1 cellular context compared by ENCODE assay signal in the genomic region with DNA sequence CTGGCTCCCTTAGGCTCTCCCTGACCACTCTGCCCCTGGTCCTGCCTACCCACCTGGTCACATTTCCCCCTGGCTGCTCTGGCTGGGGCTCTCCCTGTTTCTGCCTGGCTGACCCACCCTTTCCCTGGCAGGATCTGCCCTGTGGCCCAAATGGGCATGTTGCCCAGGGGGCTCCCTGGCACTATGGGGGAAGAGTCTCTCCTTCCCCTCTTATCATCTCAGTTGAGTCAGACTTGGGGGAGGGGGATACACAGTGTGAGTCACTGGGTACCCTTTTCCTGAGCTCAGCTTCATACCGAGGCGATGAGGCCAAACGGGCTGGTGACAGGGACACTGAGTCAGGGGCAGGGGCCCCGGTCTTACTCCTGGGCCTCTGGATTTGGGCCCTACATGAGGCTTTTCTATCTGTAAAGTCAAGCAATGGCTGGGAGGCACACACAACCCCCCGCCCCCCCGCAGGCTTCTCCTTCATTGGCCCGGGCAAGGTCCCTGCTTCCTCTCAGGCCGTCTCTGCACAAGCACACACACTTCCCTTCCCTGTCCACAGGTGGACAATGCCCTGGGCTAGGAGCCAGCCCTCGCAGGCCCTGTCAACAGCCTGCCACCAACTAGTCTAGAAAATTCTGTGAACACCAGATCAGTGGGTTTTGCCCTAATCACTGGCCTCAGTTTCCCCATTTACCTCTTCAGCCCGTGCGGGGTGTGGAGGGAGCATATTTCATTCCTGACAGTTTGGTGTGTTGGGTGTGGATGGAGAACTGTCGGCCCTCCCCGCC.
TF ChIP-seq lines count a peak whose summit lies in the region.

No MANE protein-coding gene starts in this region.

TF ChIP-seq in IMR-90, 13 proteins besides CTCF, POLR2A, EP300 and RAD21 (continued from another document):
- TF ChIP-seq CEBPB (IDR thresholded peaks at IDR 0.05; ENCODE audit: low read depth, low read length) (0 out of 2 replicates have a peak, but pooled peaks have one; percentile 18), RCOR1 (IDR thresholded peaks at IDR 0.05; ENCODE audit: insufficient replicate concordance, low read length) (peak; percentile 44)
